12 cellular contexts compared by ENCODE assay signal in genomic region chr3:189288348-189289235, GRCh38.
DNase-seq lines count a peak whose midpoint lies in the region; ATAC-seq lines count a peak whose summit lies in the region.
"Had no signal": no experiment of that assay in that cellular context is flagged by ENCODE, and none has a peak within 500 bp of the region (broad histone marks: within the 10 kb centered on the region; RNA-seq: fewer than 3 reads in every experiment).

No MANE protein-coding gene starts in this region.

- peaks cover 54% of the 10 kb centered on the region for H3K4me1 Mint-ChIP-seq in activated T-cell treated with anti-CD3 and anti-CD28 coated beads, Interleukin-2, amount 50 U/mL, for 72 hours (ENCODE audit: low read depth)
- peaks cover 15 to 31% of the 10 kb centered on the region in 2 donors for H3K4me1 Mint-ChIP-seq in stimulated activated naive B cell treated with anti-CD40 and anti-IgM and Interleukin-4, amounts not matched to agents 10 μg/mL and 1 μg/mL and 100 μg/mL, for 72 hours
- peaks cover 22 to 35% (median 33%) of the 10 kb centered on the region in 4 donors for H3K4me1 Mint-ChIP-seq in naive thymus-derived CD8-positive, alpha-beta T cell

- peaks cover 2% of the 10 kb centered on the region in 2 donors for H3K9me3 Mint-ChIP-seq in activated T-cell treated with anti-CD3 and anti-CD28 coated beads, Interleukin-2, amount 50 U/mL, for 72 hours
- H3K9me3 Mint-ChIP-seq in stimulated activated naive B cell treated with anti-CD40 and anti-IgM and Interleukin-4, amounts not matched to agents 10 μg/mL and 1 μg/mL and 100 μg/mL, for 72 hours, result peaks cover 0 to 1% of the 10 kb centered on the region in 2 donors
- no peaks in the 10 kb centered on the region for H3K9me3 Mint-ChIP-seq in naive thymus-derived CD8-positive, alpha-beta T cell

- H3K27me3 Mint-ChIP-seq in activated T-cell treated with anti-CD3 and anti-CD28 coated beads, Interleukin-2, amount 50 U/mL, for 72 hours (ENCODE audit: low read depth), result no peaks in the 10 kb centered on the region
- peaks cover 10 to 13% of the 10 kb centered on the region in 2 donors for H3K27me3 Mint-ChIP-seq in stimulated activated naive B cell treated with anti-CD40 and anti-IgM and Interleukin-4, amounts not matched to agents 10 μg/mL and 1 μg/mL and 100 μg/mL, for 72 hours
- H3K27me3 Mint-ChIP-seq in naive thymus-derived CD8-positive, alpha-beta T cell, result no peaks in the 10 kb centered on the region

- H3K36me3 Mint-ChIP-seq in activated T-cell treated with anti-CD3 and anti-CD28 coated beads, Interleukin-2, amount 50 U/mL, for 72 hours (ENCODE audit: insufficient read depth in 2 of 2), result peaks cover 0 to 1% of the 10 kb centered on the region in 2 donors
- H3K36me3 Mint-ChIP-seq in stimulated activated naive B cell treated with anti-CD40 and anti-IgM and Interleukin-4, amounts not matched to agents 10 μg/mL and 1 μg/mL and 100 μg/mL, for 72 hours, result no peaks in the 10 kb centered on the region
- no peaks in the 10 kb centered on the region for H3K36me3 Mint-ChIP-seq in naive thymus-derived CD8-positive, alpha-beta T cell

- no peak for DNase-seq in activated T-cell treated with anti-CD3 and anti-CD28 coated beads, Interleukin-2, amount 50 U/mL, for 72 hours
- no peak for DNase-seq in activated T-cell treated with anti-CD3 and anti-CD28 coated beads, Interleukin-2, amount 50 U/mL, for 48 hours
- no peak for DNase-seq in stimulated activated naive B cell treated with anti-CD40 and anti-IgM and Interleukin-4, amounts not matched to agents 10 μg/mL and 1 μg/mL and 100 μg/mL, for 72 hours
- no peak for DNase-seq in naive thymus-derived CD8-positive, alpha-beta T cell
- DNase-seq in iPS-NIHi11 (ENCODE audit: low spot score) (no peak), NCI-H774 (lab: John Stamatoyannopoulos, UW) (no peak)
- DNase-seq: activated CD4-positive, alpha-beta T cell treated with anti-CD3 and anti-CD28 coated beads, Interleukin-2, amount 50 U/mL, for 4 hours; cerebellar nuclear complex; OCI-M1; stimulated activated CD4-positive, alpha-beta T cell treated with anti-CD3 and anti-CD28 coated beads, Interleukin-1b, Interleukin-23, amount 100 ng/mL, for 48 hours had no signal

- ATAC-seq in activated T-cell treated with anti-CD3 and anti-CD28 coated beads, Interleukin-2, amount 50 U/mL, for 72 hours (replicated peaks in 1 of 2), result peak; percentile 63 to 84
- peak; percentile 93 for ATAC-seq in GM21786 (IDR thresholded peaks at IDR 0.05; ENCODE audit: unreplicated experiment)
- ATAC-seq in HG03432 (IDR thresholded peaks at IDR 0.05; ENCODE audit: unreplicated experiment), result peak; percentile 95
- peak; percentile 86 to 87 for ATAC-seq in stimulated activated naive B cell treated with anti-CD40 and anti-IgM and Interleukin-4, amounts not matched to agents 10 μg/mL and 1 μg/mL and 100 μg/mL, for 72 hours (replicated peaks)
- ATAC-seq in naive thymus-derived CD8-positive, alpha-beta T cell, result no peak

- POLR2A ChIA-PET in naive thymus-derived CD8-positive, alpha-beta T cell (lab: Charles Lee), result interaction anchor here (0.8 kb wide), 1 partner anchor 11 kb away, joined by 3 read pairs; no protein-coding TSS in a partner anchor

- H3K27ac Mint-ChIP-seq in activated T-cell treated with anti-CD3 and anti-CD28 coated beads, Interleukin-2, amount 50 U/mL, for 72 hours, result peak overlapping the region; percentile 15
- H3K27ac Mint-ChIP-seq in stimulated activated naive B cell treated with anti-CD40 and anti-IgM and Interleukin-4, amounts not matched to agents 10 μg/mL and 1 μg/mL and 100 μg/mL, for 72 hours, result peak overlapping the region; percentile 48
- H3K27ac Mint-ChIP-seq in naive thymus-derived CD8-positive, alpha-beta T cell, result peak overlapping the region in 3 of 10 donors; percentile 6 to 61 (median 30)

- peak overlapping the region; percentile 62 for H3K4me3 Mint-ChIP-seq in activated T-cell treated with anti-CD3 and anti-CD28 coated beads, Interleukin-2, amount 50 U/mL, for 72 hours
- H3K4me3 Mint-ChIP-seq in stimulated activated naive B cell treated with anti-CD40 and anti-IgM and Interleukin-4, amounts not matched to agents 10 μg/mL and 1 μg/mL and 100 μg/mL, for 72 hours, result peak overlapping the region; percentile 25 to 40
- no peak overlapping the region for H3K4me3 Mint-ChIP-seq in naive thymus-derived CD8-positive, alpha-beta T cell

Comparison
In these comparisons a context has a peak if more than half of its experiments do, and no peak if none do; other contexts are left out.
1. ATAC-seq: peak in activated T-cell treated with anti-CD3 and anti-CD28 coated beads, Interleukin-2, amount 50 U/mL, for 72 hours (2 of 2), GM21786 (single experiment), HG03432 (single experiment) and stimulated activated naive B cell treated with anti-CD40 and anti-IgM and Interleukin-4, amounts not matched to agents 10 μg/mL and 1 μg/mL and 100 μg/mL, for 72 hours (2 of 2); none in naive thymus-derived CD8-positive, alpha-beta T cell (0 of 2).
2. H3K4me3 Mint-ChIP-seq: peak in activated T-cell treated with anti-CD3 and anti-CD28 coated beads, Interleukin-2, amount 50 U/mL, for 72 hours (2 of 2) and stimulated activated naive B cell treated with anti-CD40 and anti-IgM and Interleukin-4, amounts not matched to agents 10 μg/mL and 1 μg/mL and 100 μg/mL, for 72 hours (2 of 2); none in naive thymus-derived CD8-positive, alpha-beta T cell (0 of 10).